In genomic region chr3:27425896-27426565, GRCh38 we compare ENCODE assay signal across 2 cellular contexts.
TF ChIP-seq lines count a peak whose summit lies in the region.

No MANE protein-coding gene starts in this region.

TF ChIP-seq in WTC11, 78 proteins besides CTCF, POLR2A, EP300 and RAD21:
- no peak for TF ChIP-seq FOXK1 (CRISPR knock-in tag; IDR thresholded peaks at IDR 0.05)
- no peak for TF ChIP-seq USF1 (CRISPR knock-in tag; IDR thresholded peaks at IDR 0.05)
- no peak for TF ChIP-seq SOX15 (CRISPR knock-in tag; IDR thresholded peaks at IDR 0.05)
- TF ChIP-seq ZNF138 (CRISPR knock-in tag; conservative IDR thresholded peaks at IDR 0.05): no peak
- no peak for TF ChIP-seq CREM (CRISPR knock-in tag; IDR thresholded peaks at IDR 0.05)
- no peak for TF ChIP-seq OVOL2 (CRISPR knock-in tag; IDR thresholded peaks at IDR 0.05; ENCODE audit: borderline replicate concordance)
- no peak for TF ChIP-seq ZNF416 (CRISPR knock-in tag; IDR thresholded peaks at IDR 0.05)
- no peak for TF ChIP-seq JAZF1 (CRISPR knock-in tag; IDR thresholded peaks at IDR 0.05)
- TF ChIP-seq ETV6 (CRISPR knock-in tag; IDR thresholded peaks at IDR 0.05): no peak
- TF ChIP-seq MAX (CRISPR knock-in tag; IDR thresholded peaks at IDR 0.05): no peak
- TF ChIP-seq NFE2L1 (CRISPR knock-in tag; IDR thresholded peaks at IDR 0.05): no peak

TF ChIP-seq in HepG2, 621 proteins besides CTCF, POLR2A, EP300 and RAD21:
- TF ChIP-seq ZKSCAN1 (IDR thresholded peaks at IDR 0.05; ENCODE audit: low read length) (no peak), HIVEP1 (CRISPR knock-in tag; IDR thresholded peaks at IDR 0.05) (no peak), SSRP1 (CRISPR knock-in tag; IDR thresholded peaks at IDR 0.05) (no peak), SMAD1 (CRISPR knock-in tag; IDR thresholded peaks at IDR 0.05; ENCODE audit: borderline replicate concordance, low read depth) (no peak)
